Comparison of ENCODE assay signal across 22 cellular contexts in the genomic region with DNA sequence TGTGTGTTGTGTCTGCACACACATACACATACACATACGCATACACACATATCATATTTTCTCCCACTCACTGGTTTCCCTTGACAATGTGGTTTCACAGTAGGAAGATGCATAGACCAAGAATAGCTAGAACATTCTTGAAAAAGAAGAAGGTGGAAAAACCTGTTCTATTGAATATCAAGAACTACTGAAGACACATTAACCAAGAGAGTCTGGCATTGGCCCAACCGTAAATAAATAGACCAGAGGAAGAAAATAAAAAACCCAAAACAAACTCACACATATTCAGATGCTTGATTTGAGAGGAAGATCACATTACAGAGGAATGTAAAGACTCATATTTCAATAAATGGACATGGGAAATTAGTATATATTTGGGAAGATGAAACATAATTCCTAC.
"Had no signal": no experiment of that assay in that cellular context is flagged by ENCODE, and none has a peak within 500 bp of the region (broad histone marks: within the 10 kb centered on the region; RNA-seq: fewer than 3 reads in every experiment).

No MANE protein-coding gene starts in this region.

- H3K36me3 ChIP-seq: adrenal gland, breast epithelium, Peyer's patch, SJCRH30 had no signal

- ATAC-seq: activated CD4-positive, CD25-positive, alpha-beta regulatory T cell treated with anti-CD3 and anti-CD28 coated beads, Interleukin-2, amount 50 U/mL, for 24 hours; activated CD8-positive, alpha-beta T cell treated with anti-CD3 and anti-CD28 coated beads for 36 hours had no signal

- H3K4me2 ChIP-seq: SK-N-SH had no signal

- H3K4me1 ChIP-seq: adrenal gland, breast epithelium, Peyer's patch, SJCRH30 had no signal

- H3K27me3 ChIP-seq: adrenal gland, breast epithelium, Peyer's patch had no signal

- DNase-seq: activated CD4-positive, alpha-beta T cell treated with anti-CD3 and anti-CD28 coated beads for 4 hours; activated CD8-positive, alpha-beta memory T cell treated with anti-CD3 and anti-CD28 coated beads, Interleukin-2, amount 50 U/mL, for 48 hours; activated CD8-positive, alpha-beta T cell treated with anti-CD3 and anti-CD28 coated beads for 36 hours; activated naive CD4-positive, alpha-beta T cell treated with anti-CD3 and anti-CD28 coated beads, Interleukin-2, amount 50 U/mL, for 16 hours; activated naive CD8-positive, alpha-beta T cell treated with anti-CD3 and anti-CD28 coated beads, Interleukin-2, amount 10 ng/mL, durations not matched to agents 7 days and 5 days; activated T-cell treated with anti-CD3 and anti-CD28 coated beads, Interleukin-2, amount 50 U/mL, for 1 hour; adrenal gland; anterior cingulate cortex; central memory CD4-positive, alpha-beta T cell; NCI-H1417; NCI-H1930; NCI-H2171 treated with DMSO at 0.1 percent for 48 hours; NCI-H510A treated with DMSO at 0.1 percent for 48 hours; Peyer's patch; Right ventricle myocardium superior; SJCRH30; SK-N-SH; T-helper 1 cell had no signal

- H3K9me3 ChIP-seq: adrenal gland, breast epithelium, Peyer's patch, SJCRH30, SK-N-SH had no signal

- H3K9ac ChIP-seq: SK-N-SH had no signal

- H3K27ac ChIP-seq: adrenal gland, breast epithelium, coronary artery, Peyer's patch, RWPE1, SJCRH30 had no signal

- H3K4me3 ChIP-seq: adrenal gland, breast epithelium, coronary artery, Peyer's patch, SJCRH30 had no signal
